1 cellular context compared by ENCODE assay signal in the genomic region with DNA sequence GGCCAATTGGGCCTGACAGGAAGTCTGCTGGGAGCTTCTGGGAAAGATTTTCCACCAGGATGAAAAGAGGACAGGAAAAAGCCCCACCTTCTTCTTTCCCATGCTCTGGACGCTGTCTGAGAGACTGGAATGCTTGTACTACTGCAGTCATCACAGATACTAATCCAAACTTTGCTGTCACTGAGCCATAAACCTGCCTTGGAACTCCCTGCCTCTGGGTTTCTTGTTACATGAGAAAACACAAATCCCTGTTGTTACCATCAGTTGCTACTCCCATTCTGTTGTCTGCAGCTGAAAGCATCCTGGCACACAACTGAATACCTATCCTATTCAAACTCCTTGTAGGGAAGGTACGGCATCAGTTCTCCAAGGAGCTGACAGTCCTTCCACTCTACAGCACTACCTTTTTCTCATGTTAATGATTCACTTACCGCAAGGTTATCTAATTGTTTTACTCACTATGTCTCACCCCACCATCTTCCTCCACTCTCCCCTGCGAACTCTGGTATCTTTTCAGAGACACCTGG.
TF ChIP-seq lines count a peak whose summit lies in the region.

No MANE protein-coding gene starts in this region.

TF ChIP-seq in IMR-90, 13 proteins besides CTCF, POLR2A, EP300 and RAD21 (continued from another document):
- TF ChIP-seq BHLHE40 (IDR thresholded peaks at IDR 0.05; ENCODE audit: low read depth, low read length) (no peak), MAZ (IDR thresholded peaks at IDR 0.05; ENCODE audit: borderline replicate concordance, low read depth, low read length) (no peak), MAFK (IDR thresholded peaks at IDR 0.05; ENCODE audit: low read depth, low read length) (no peak), MXI1 (IDR thresholded peaks at IDR 0.05; ENCODE audit: borderline replicate concordance, low read depth, low read length) (no peak), CHD1 (IDR thresholded peaks at IDR 0.05; ENCODE audit: low read depth, low read length) (no peak), RCOR1 (IDR thresholded peaks at IDR 0.05; ENCODE audit: insufficient replicate concordance, low read length) (no peak)
- TF ChIP-seq, protein P1, sequence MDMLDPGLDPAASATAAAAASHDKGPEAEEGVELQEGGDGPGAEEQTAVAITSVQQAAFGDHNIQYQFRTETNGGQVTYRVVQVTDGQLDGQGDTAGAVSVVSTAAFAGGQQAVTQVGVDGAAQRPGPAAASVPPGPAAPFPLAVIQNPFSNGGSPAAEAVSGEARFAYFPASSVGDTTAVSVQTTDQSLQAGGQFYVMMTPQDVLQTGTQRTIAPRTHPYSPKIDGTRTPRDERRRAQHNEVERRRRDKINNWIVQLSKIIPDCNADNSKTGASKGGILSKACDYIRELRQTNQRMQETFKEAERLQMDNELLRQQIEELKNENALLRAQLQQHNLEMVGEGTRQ (IDR thresholded peaks at IDR 0.05; ENCODE audit: low read depth, low read length): no peak; the same call in 1 of the 2 replicates
- TF ChIP-seq, protein P2, sequence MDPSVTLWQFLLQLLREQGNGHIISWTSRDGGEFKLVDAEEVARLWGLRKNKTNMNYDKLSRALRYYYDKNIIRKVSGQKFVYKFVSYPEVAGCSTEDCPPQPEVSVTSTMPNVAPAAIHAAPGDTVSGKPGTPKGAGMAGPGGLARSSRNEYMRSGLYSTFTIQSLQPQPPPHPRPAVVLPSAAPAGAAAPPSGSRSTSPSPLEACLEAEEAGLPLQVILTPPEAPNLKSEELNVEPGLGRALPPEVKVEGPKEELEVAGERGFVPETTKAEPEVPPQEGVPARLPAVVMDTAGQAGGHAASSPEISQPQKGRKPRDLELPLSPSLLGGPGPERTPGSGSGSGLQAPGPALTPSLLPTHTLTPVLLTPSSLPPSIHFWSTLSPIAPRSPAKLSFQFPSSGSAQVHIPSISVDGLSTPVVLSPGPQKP (IDR thresholded peaks at IDR 0.05; ENCODE audit: borderline replicate concordance, low read depth, low read length): no peak
